Comparison of ENCODE assay signal across 8 cellular contexts in genomic region chr11:57515332-57516060, GRCh38. TPM values are rescaled to one million over a fixed set of nuclear protein-coding genes. Genes with fewer than 3 reads are reported as not detected.
DNase-seq lines count a peak whose midpoint lies in the region; ATAC-seq and TF ChIP-seq lines count a peak whose summit lies in the region.

Gene SLC43A1 (minus strand): TSS chr11:57515702. CDS start chr11:57514111, 1,591 bp downstream.

- POLR2A ChIA-PET in CD8-positive, alpha-beta memory T cell (lab: Charles Lee) = interaction anchor here (0.7 to 1.7 kb wide), 2 partner anchors 22 to 190 kb away, joined by 4 read pairs; no protein-coding TSS in a partner anchor

- no peaks in the 10 kb centered on the region for H3K9me3 ChIP-seq in CD8-positive, alpha-beta memory T cell (ENCODE audit: low read length)
- no peaks in the 10 kb centered on the region for H3K9me3 ChIP-seq in right lobe of liver

- H3K27ac Mint-ChIP-seq in CD8-positive, alpha-beta memory T cell = peak within 1 kb of the TSS; percentile 79 to 95 (median 90)
- H3K27ac Mint-ChIP-seq in T-helper 2 cell treated with Interferon-gamma antibody and Interleukin-4, amounts not matched to agents 5 μg/mL and 100 μg/mL, for 36 hours = peak within 1 kb of the TSS; percentile 92
- peak within 1 kb of the TSS; percentile 95 for H3K27ac Mint-ChIP-seq in stimulated activated effector memory CD8-positive, alpha-beta T cell treated with anti-CD3 and anti-CD28 coated beads, Interleukin-12 subunit alpha, Interleukin-12 subunit beta, amount 100 ng/mL, for 72 hours

- peaks cover 24 to 36% (median 32%) of the 10 kb centered on the region in 3 donors for H3K4me1 Mint-ChIP-seq in CD8-positive, alpha-beta memory T cell
- H3K4me1 Mint-ChIP-seq in T-helper 2 cell treated with Interferon-gamma antibody and Interleukin-4, amounts not matched to agents 5 μg/mL and 100 μg/mL, for 36 hours (ENCODE audit: low read depth) = peaks cover 25% of the 10 kb centered on the region
- peaks cover 8% of the 10 kb centered on the region for H3K4me1 Mint-ChIP-seq in stimulated activated effector memory CD8-positive, alpha-beta T cell treated with anti-CD3 and anti-CD28 coated beads, Interleukin-12 subunit alpha, Interleukin-12 subunit beta, amount 100 ng/mL, for 72 hours

- WGBS in right lobe of liver (ENCODE audit: insufficient coverage, low coverage, low lambda C conversion rate, missing lambda C conversion rate) = 1% methylated on average over 13 of the region's 66 CpGs

- H3K27me3 ChIP-seq in CD8-positive, alpha-beta memory T cell (ENCODE audit: insufficient read depth, low read length, poor library complexity, severe bottlenecking) = no peaks in the 10 kb centered on the region
- no peaks in the 10 kb centered on the region for H3K27me3 ChIP-seq in right lobe of liver

- DNase-seq in CD8-positive, alpha-beta memory T cell = peak in 1 of 5 donors; percentile 21
- peak; percentile 64 for DNase-seq in HT1080 (ENCODE audit: low read depth)
- DNase-seq in T-helper 2 cell treated with Interferon-gamma antibody and Interleukin-4, amounts not matched to agents 5 μg/mL and 100 μg/mL, for 36 hours (ENCODE audit: low spot score) = peak; percentile 46
- DNase-seq in choroid plexus epithelial cell (ENCODE audit: low read depth) = peak; percentile 67
- peak; percentile 69 to 89 (median 86) for DNase-seq in right lobe of liver
- peak; percentile 20 to 71 for DNase-seq in stimulated activated effector memory CD8-positive, alpha-beta T cell treated with anti-CD3 and anti-CD28 coated beads, Interleukin-12 subunit alpha, Interleukin-12 subunit beta, amount 100 ng/mL, for 72 hours (ENCODE audit: low spot score in 2 of 2)

- peaks cover 0 to 3% of the 10 kb centered on the region in 2 donors for H3K27me3 Mint-ChIP-seq in CD8-positive, alpha-beta memory T cell
- H3K27me3 Mint-ChIP-seq in T-helper 2 cell treated with Interferon-gamma antibody and Interleukin-4, amounts not matched to agents 5 μg/mL and 100 μg/mL, for 36 hours (ENCODE audit: low read depth) = no peaks in the 10 kb centered on the region

- H3K9me3 Mint-ChIP-seq in CD8-positive, alpha-beta memory T cell = no peaks in the 10 kb centered on the region
- H3K9me3 Mint-ChIP-seq in T-helper 2 cell treated with Interferon-gamma antibody and Interleukin-4, amounts not matched to agents 5 μg/mL and 100 μg/mL, for 36 hours = no peaks in the 10 kb centered on the region
- H3K9me3 Mint-ChIP-seq in stimulated activated effector memory CD8-positive, alpha-beta T cell treated with anti-CD3 and anti-CD28 coated beads, Interleukin-12 subunit alpha, Interleukin-12 subunit beta, amount 100 ng/mL, for 72 hours = no peaks in the 10 kb centered on the region

- peaks cover 0 to 11% (median 0%) of the 10 kb centered on the region in 3 donors for H3K36me3 Mint-ChIP-seq in CD8-positive, alpha-beta memory T cell
- peaks cover 10% of the 10 kb centered on the region for H3K36me3 Mint-ChIP-seq in T-helper 2 cell treated with Interferon-gamma antibody and Interleukin-4, amounts not matched to agents 5 μg/mL and 100 μg/mL, for 36 hours (ENCODE audit: low read depth)
- H3K36me3 Mint-ChIP-seq in stimulated activated effector memory CD8-positive, alpha-beta T cell treated with anti-CD3 and anti-CD28 coated beads, Interleukin-12 subunit alpha, Interleukin-12 subunit beta, amount 100 ng/mL, for 72 hours = no peaks in the 10 kb centered on the region

- H3K4me3 ChIP-seq in CD8-positive, alpha-beta memory T cell (ENCODE audit: low read length) = peak within 1 kb of the TSS; percentile 86
- H3K4me3 ChIP-seq in choroid plexus epithelial cell (ENCODE audit: low read depth, low read length) (peak within 1 kb of the TSS; percentile 77), right lobe of liver (peak within 1 kb of the TSS; percentile 94 to 99 (median 97))

- CTCF ChIA-PET in CD8-positive, alpha-beta memory T cell (lab: Charles Lee) = interaction anchor here (1.2 to 20.0 kb wide), 6 partner anchors 12 to 129 kb away, joined by 4 to 498 read pairs (median 32); partner anchors contain the start of genes RTN4RL2 and UBE2L6

- H3K27ac ChIP-seq in CD8-positive, alpha-beta memory T cell (ENCODE audit: low read depth, low read length) = peak within 1 kb of the TSS; percentile 61
- peak within 1 kb of the TSS; percentile 57 to 92 (median 85) for H3K27ac ChIP-seq in right lobe of liver

- ATAC-seq in GM19395 (IDR thresholded peaks at IDR 0.05; ENCODE audit: unreplicated experiment) = peak; percentile 53
- peak; percentile 67 to 86 (median 80) for ATAC-seq in right lobe of liver
- peak; percentile 60 for ATAC-seq in stimulated activated effector memory CD8-positive, alpha-beta T cell treated with anti-CD3 and anti-CD28 coated beads, Interleukin-12 subunit alpha, Interleukin-12 subunit beta, amount 100 ng/mL, for 72 hours
- no peak for ATAC-seq in HG03097 (IDR thresholded peaks at IDR 0.05; ENCODE audit: low FRiP score, unreplicated experiment)

- H3K4me1 ChIP-seq in CD8-positive, alpha-beta memory T cell (ENCODE audit: insufficient read depth, low read length) = peaks cover 18% of the 10 kb centered on the region
- H3K4me1 ChIP-seq in right lobe of liver = peaks cover 0 to 15% (median 6%) of the 10 kb centered on the region in 4 donors

- TF ChIP-seq CTCF in choroid plexus epithelial cell (conservative IDR thresholded peaks at IDR 0.05; ENCODE audit: low read depth, low read length) = peak; percentile 27
- no peak for TF ChIP-seq CTCF in right lobe of liver (IDR thresholded peaks at IDR 0.05)

- H3K36me3 ChIP-seq in CD8-positive, alpha-beta memory T cell (ENCODE audit: insufficient read depth, low read length) = no peaks in the 10 kb centered on the region
- H3K36me3 ChIP-seq in right lobe of liver = peaks cover 0 to 8% (median 0%) of the 10 kb centered on the region in 4 donors

- intact Hi-C loops in right lobe of liver (cut with DNase I) = no loop called here

- peak; percentile 50 for TF ChIP-seq POLR2A in right lobe of liver (IDR thresholded peaks at IDR 0.05)

- peak within 1 kb of the TSS; percentile 97 to 99 (median 98) for H3K4me3 Mint-ChIP-seq in CD8-positive, alpha-beta memory T cell
- H3K4me3 Mint-ChIP-seq in T-helper 2 cell treated with Interferon-gamma antibody and Interleukin-4, amounts not matched to agents 5 μg/mL and 100 μg/mL, for 36 hours = peak within 1 kb of the TSS; percentile 99
- H3K4me3 Mint-ChIP-seq in stimulated activated effector memory CD8-positive, alpha-beta T cell treated with anti-CD3 and anti-CD28 coated beads, Interleukin-12 subunit alpha, Interleukin-12 subunit beta, amount 100 ng/mL, for 72 hours = peak within 1 kb of the TSS; percentile 96

RNA-seq across cellular contexts. Expression of gene SLC43A1, which starts in this region (rescaled TPM):
- 10 to 100 TPM; 24.2 to 25.3 TPM for total RNA-seq in CD8-positive, alpha-beta memory T cell
- polyA plus RNA-seq in CD8-positive, alpha-beta memory T cell = 23.5 TPM
- total RNA-seq in HT1080 (2014; rRNA removed; shearing (Covaris generic)) = 13.6 and 14.5 TPM in 2 replicates
- polyA plus RNA-seq in HT1080 (2015; cell fraction: cytosol; rRNA removed) = 17.7 and 19.4 TPM in 2 replicates
- polyA plus RNA-seq in HT1080 (2015; cell fraction: nucleus; rRNA removed) = 36.2 and 36.7 TPM in 2 replicates
- total RNA-seq in right lobe of liver = 100 to 1,000 TPM in 3 of 6 experiments, 10 to 100 TPM in 3; 38.9 to 173 (median 106) TPM
